ENCODE assay signal across 30 cellular contexts in the genomic region with DNA sequence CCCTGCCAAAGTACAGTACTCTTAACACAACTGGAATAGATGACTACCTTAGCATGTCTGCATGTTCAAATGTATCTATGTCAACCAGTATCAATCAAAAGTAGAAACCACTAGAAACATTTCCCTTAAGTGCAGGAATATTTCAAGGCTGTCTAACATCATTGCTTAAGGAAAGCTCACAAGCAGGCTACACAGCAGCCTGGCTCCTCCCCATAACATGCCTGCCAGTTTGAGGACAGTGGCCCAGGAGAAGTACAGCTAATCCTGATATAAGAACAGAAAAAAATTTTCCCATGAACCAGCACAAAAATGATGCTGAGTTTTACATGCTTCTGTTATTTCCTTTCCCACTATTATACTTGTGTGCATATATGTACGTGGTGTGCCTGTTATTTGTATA.
"Had no signal": no experiment of that assay in that cellular context is flagged by ENCODE, and none has a peak within 500 bp of the region (broad histone marks: within the 10 kb centered on the region; RNA-seq: fewer than 3 reads in every experiment).

No MANE protein-coding gene starts in this region.

- H3K4me3 ChIP-seq: adrenal gland, Peyer's patch had no signal

- H3K9me3 ChIP-seq: adrenal gland, Peyer's patch had no signal

- ATAC-seq: activated CD8-positive, alpha-beta T cell treated with anti-CD3 and anti-CD28 coated beads for 36 hours; PC-3; Right ventricle myocardium inferior had no signal

- H3K4me1 ChIP-seq: adrenal gland, Peyer's patch had no signal

- H3K36me3 ChIP-seq: adrenal gland, brain microvascular endothelial cell, Peyer's patch had no signal

- H3K27me3 ChIP-seq: adrenal gland, brain microvascular endothelial cell, Peyer's patch had no signal

- DNase-seq: activated CD4-positive, alpha-beta T cell treated with anti-CD3 and anti-CD28 coated beads, Interleukin-2, amount 10 ng/mL, durations not matched to agents 24 days and 14 days; activated CD4-positive, alpha-beta T cell treated with anti-CD3 and anti-CD28 coated beads, Interleukin-2, amount 50 U/mL, for 4 hours; activated CD8-positive, alpha-beta T cell treated with anti-CD3 and anti-CD28 coated beads for 36 hours; activated gamma-delta T cell; activated naive CD4-positive, alpha-beta T cell treated with Interleukin-2 at 50 U/mL for 16 hours; activated naive CD8-positive, alpha-beta T cell treated with anti-CD3 and anti-CD28 coated beads, Interleukin-2, amount 10 ng/mL, durations not matched to agents 7 days and 5 days; activated T-cell treated with anti-CD3 and anti-CD28 coated beads, Interleukin-2, amount 50 U/mL, for 1 hour; anterior cingulate cortex; brain microvascular endothelial cell; central memory CD4-positive, alpha-beta T cell; Kasumi-1; KG1; MM.1S; MV-4-11; NCI-H1092; NCI-H1436 treated with DMSO at 0.1 percent for 48 hours; NCI-H1694 treated with DMSO at 0.1 percent for 48 hours; NCI-H2029; NCI-H345; NCI-H524 treated with DMSO at 0.1 percent for 48 hours; NK-92 treated with Interleukin-12 subunit alpha and Interleukin-12 subunit beta, amount 100 ng/mL, for 24 hours; PC-3; Peyer's patch; RPMI8226; SW 1271; T-helper 1 cell; T-helper 2 cell; T-helper 9 cell had no signal

- H3K27ac ChIP-seq: adrenal gland, brain microvascular endothelial cell, Peyer's patch had no signal
